13 cellular contexts compared by ENCODE assay signal in genomic region chr20:57678340-57678739, GRCh38. TPM values are rescaled to one million over a fixed set of nuclear protein-coding genes. Genes with fewer than 3 reads are reported as not detected.
DNase-seq lines count a peak whose midpoint lies in the region; ATAC-seq lines count a peak whose summit lies in the region.
"Had no signal": no experiment of that assay in that cellular context is flagged by ENCODE, and none has a peak within 500 bp of the region (broad histone marks: within the 10 kb centered on the region; RNA-seq: fewer than 3 reads in every experiment).

No MANE protein-coding gene starts in this region.

- peak overlapping the region; percentile 86 for H3K4me2 ChIP-seq in Karpas-422 (ENCODE audit: low read depth, low read length, poor library complexity, severe bottlenecking)

- peak overlapping the region; percentile 97 for H3K27ac ChIP-seq in Karpas-422 (ENCODE audit: low read length)
- H3K27ac ChIP-seq: coronary artery, testis had no signal

- peak; percentile 74 for DNase-seq in D341Med (ENCODE audit: low spot score)
- DNase-seq in Karpas-422: peak; percentile 72
- peak; percentile 49 for DNase-seq in SK-N-DZ (ENCODE audit: low spot score)
- DNase-seq in left kidney (ENCODE audit: low read depth, low spot score): peak; percentile 74
- DNase-seq in stimulated activated CD4-positive, alpha-beta T cell treated with anti-CD3 and anti-CD28 coated beads, Interleukin-12 subunit alpha, Interleukin-12 subunit beta, amount 100 ng/mL, for 4 hours: no peak
- no peak for DNase-seq in activated CD8-positive, alpha-beta memory T cell treated with anti-CD3 and anti-CD28 coated beads, Interleukin-2, amount 50 U/mL, for 4 hours
- DNase-seq: activated CD4-positive, alpha-beta T cell treated with anti-CD3 and anti-CD28 coated beads, Interleukin-2, amount 50 U/mL, for 4 hours; NCI-H510A treated with DMSO at 0.1 percent for 48 hours; T-helper 9 cell; testis had no signal

- no peaks in the 10 kb centered on the region for H3K27me3 ChIP-seq in Karpas-422 (ENCODE audit: low read length)
- H3K27me3 ChIP-seq: testis had no signal

- no peaks in the 10 kb centered on the region for H3K36me3 ChIP-seq in Karpas-422 (ENCODE audit: insufficient read depth, low read length)

- H3K9me3 ChIP-seq in Karpas-422 (ENCODE audit: low read length): no peaks in the 10 kb centered on the region
- H3K9me3 ChIP-seq: testis had no signal

- H2AFZ ChIP-seq in Karpas-422 (ENCODE audit: low read length): no peak overlapping the region

- H3K4me1 ChIP-seq in Karpas-422 (ENCODE audit: low read length): peaks cover 77% of the 10 kb centered on the region

- H3K9ac ChIP-seq in Karpas-422 (ENCODE audit: low read length): peak overlapping the region; percentile 27

- ATAC-seq in GM19467 (IDR thresholded peaks at IDR 0.05; ENCODE audit: unreplicated experiment): no peak
- ATAC-seq in HG02759 (IDR thresholded peaks at IDR 0.05; ENCODE audit: unreplicated experiment): no peak

- peak overlapping the region; percentile 3; the same call in 1 of the 2 replicates for H3K4me3 ChIP-seq in Karpas-422 (ENCODE audit: low read length)
- H3K4me3 ChIP-seq: coronary artery, testis had no signal

- no peaks in the 10 kb centered on the region for H3K9me2 ChIP-seq in Karpas-422 (replicated peaks; ENCODE audit: insufficient read depth, low read length)

- H4K20me1 ChIP-seq in Karpas-422 (ENCODE audit: insufficient read depth, low read depth, low read length): peaks cover 6% of the 10 kb centered on the region; the same call in 1 of the 2 replicates

- H3K79me2 ChIP-seq in Karpas-422 (ENCODE audit: low read length): no peaks in the 10 kb centered on the region

RNA-seq across cellular contexts. Expression of gene PMEPA1, which starts 31.5 kb away (rescaled TPM):
- total RNA-seq in Karpas-422 (2014; rRNA removed; shearing (Covaris generic); ENCODE audit: low replicate concordance): 1.6 and 1.9 TPM in 2 replicates
- 3.4 and 3.7 TPM in 2 replicates for polyA plus RNA-seq in SK-N-DZ (2014; cell fraction: cytosol; rRNA removed)
- 3.1 and 6.3 TPM in 2 replicates for polyA plus RNA-seq in SK-N-DZ (2014; cell fraction: nucleus; rRNA removed)

RNA-seq across cellular contexts. Expression of gene ZBP1, which starts 58.1 kb away (rescaled TPM):
- total RNA-seq in Karpas-422 (2014; rRNA removed; shearing (Covaris generic); ENCODE audit: low replicate concordance): 2.9 and 7.6 TPM in 2 replicates
- not detected in 2 replicates for polyA plus RNA-seq in SK-N-DZ (2014; cell fraction: cytosol; rRNA removed)
- not detected in 2 replicates for polyA plus RNA-seq in SK-N-DZ (2014; cell fraction: nucleus; rRNA removed)

Comparison
In these comparisons a context has a peak if more than half of its experiments do, and no peak if none do; other contexts are left out.
1. DNase-seq: peak in D341Med (single experiment), Karpas-422 (single experiment), SK-N-DZ (single experiment) and left kidney (single experiment); none in stimulated activated CD4-positive, alpha-beta T cell treated with anti-CD3 and anti-CD28 coated beads, Interleukin-12 subunit alpha, Interleukin-12 subunit beta, amount 100 ng/mL, for 4 hours (single experiment) and activated CD8-positive, alpha-beta memory T cell treated with anti-CD3 and anti-CD28 coated beads, Interleukin-2, amount 50 U/mL, for 4 hours (single experiment).